8 cellular contexts compared by ENCODE assay signal in the genomic region with DNA sequence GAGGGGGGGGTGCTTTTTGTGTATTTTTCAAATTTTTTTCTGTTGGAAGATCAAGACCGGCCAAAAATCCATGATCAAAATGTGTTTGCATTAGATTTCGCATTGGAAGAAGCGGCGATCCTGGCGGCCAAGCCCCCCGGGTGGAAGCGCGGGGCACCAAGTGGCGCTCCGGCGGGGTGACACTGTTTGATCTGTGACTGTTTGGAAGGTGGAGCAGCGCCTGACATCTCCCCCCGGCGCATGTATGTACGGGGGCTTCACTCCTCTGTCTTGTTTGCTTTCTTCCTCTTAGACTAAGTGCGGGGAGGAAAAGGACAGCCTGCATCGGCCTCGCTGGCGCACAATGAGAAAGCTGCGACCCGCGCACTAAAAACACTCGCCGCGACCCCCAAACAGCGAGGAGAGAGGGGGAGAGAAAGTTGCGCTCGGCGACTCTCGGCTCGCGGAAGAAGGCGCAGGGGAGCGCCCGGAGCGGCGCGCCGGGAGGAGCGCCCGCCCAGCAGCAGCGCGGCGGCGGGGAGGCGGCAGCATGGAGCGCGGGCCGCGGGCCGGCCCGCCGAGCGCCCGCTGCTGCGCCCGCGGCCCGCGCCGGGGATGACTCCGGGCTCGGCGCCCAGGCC. TPM values are rescaled to one million over a fixed set of nuclear protein-coding genes. Genes with fewer than 3 reads are reported as not detected.
A peak's percentile ranks its signal among the peaks of the same experiment; 100 is the strongest.
DNase-seq lines count a peak whose midpoint lies in the region; ATAC-seq and TF ChIP-seq lines count a peak whose summit lies in the region.

No MANE protein-coding gene starts in this region.

- H3K27ac Mint-ChIP-seq in activated CD4-positive, alpha-beta T cell treated with anti-CD3 and anti-CD28 coated beads, Interleukin-2, amount 10 ng/mL, durations not matched to agents 7 days and 5 days = peak overlapping the region; percentile 98

- peaks cover 13% of the 10 kb centered on the region for H3K27me3 Mint-ChIP-seq in activated CD4-positive, alpha-beta T cell treated with anti-CD3 and anti-CD28 coated beads, Interleukin-2, amount 10 ng/mL, durations not matched to agents 7 days and 5 days

- H3K27ac ChIP-seq in HL-60 (replicated peaks) = peak overlapping the region; percentile 94
- peak overlapping the region; percentile 64 to 99 for H3K27ac ChIP-seq in ovary

- peaks cover 64% of the 10 kb centered on the region for H3K4me1 Mint-ChIP-seq in activated CD4-positive, alpha-beta T cell treated with anti-CD3 and anti-CD28 coated beads, Interleukin-2, amount 10 ng/mL, durations not matched to agents 7 days and 5 days

- peaks cover 25% of the 10 kb centered on the region for H3K36me3 Mint-ChIP-seq in activated CD4-positive, alpha-beta T cell treated with anti-CD3 and anti-CD28 coated beads, Interleukin-2, amount 10 ng/mL, durations not matched to agents 7 days and 5 days (ENCODE audit: low read depth)

- ATAC-seq in HG03139 (IDR thresholded peaks at IDR 0.05; ENCODE audit: unreplicated experiment) = no peak

- CTCF ChIA-PET in activated CD4-positive, alpha-beta T cell treated with anti-CD3 and anti-CD28 coated beads, Interleukin-2, amount 10 ng/mL, durations not matched to agents 7 days and 5 days (lab: Charles Lee) = interaction anchor here (0.9 to 1.0 kb wide), 2 partner anchors 40 to 481 kb away, joined by 3 to 4 read pairs; no protein-coding TSS in a partner anchor

- H3K9me3 Mint-ChIP-seq in activated CD4-positive, alpha-beta T cell treated with anti-CD3 and anti-CD28 coated beads, Interleukin-2, amount 10 ng/mL, durations not matched to agents 7 days and 5 days = no peaks in the 10 kb centered on the region

- no peaks in the 10 kb centered on the region for H3K27me3 ChIP-seq in HL-60 (ENCODE audit: insufficient read depth, poor library complexity, severe bottlenecking)
- H3K27me3 ChIP-seq in ovary = no peaks in the 10 kb centered on the region

- peak; percentile 75 for DNase-seq in DMS53 (lab: John Stamatoyannopoulos, UW)
- peak in 1 of 2 experiments; percentile 35 for DNase-seq in HL-60 (ENCODE audit: low read depth in 1 of 2, low spot score in 1 of 2)
- peak; percentile 29 for DNase-seq in activated CD4-positive, alpha-beta T cell treated with anti-CD3 and anti-CD28 coated beads, Interleukin-2, amount 10 ng/mL, durations not matched to agents 7 days and 5 days
- no peak for DNase-seq in epithelial cell of proximal tubule (ENCODE audit: low read depth)
- peak in 1 of 5 donors; percentile 54 for DNase-seq in ovary
- DNase-seq in NCI-H2196 (lab: John Stamatoyannopoulos, UW; ENCODE audit: unreplicated experiment) = no peak
- no peak for DNase-seq in NCI-H2029 (lab: John Stamatoyannopoulos, UW)

- TF ChIP-seq EP300 in ovary (IDR thresholded peaks at IDR 0.05) = no peak

- TF ChIP-seq CTCF in HL-60 (IDR thresholded peaks at IDR 0.05; ENCODE audit: insufficient read depth, low read length) (no peak), epithelial cell of proximal tubule (conservative IDR thresholded peaks at IDR 0.05; ENCODE audit: low read depth, low read length) (no peak), ovary (IDR thresholded peaks at IDR 0.05) (no peak)

- intact Hi-C loops in ovary (cut with DNase I) = loop anchor here in 2 of 4 donors (5.0 kb wide), 2 partner anchors 36 to 41 kb away; no protein-coding TSS in a partner anchor

- H3K4me1 ChIP-seq in ovary (ENCODE audit: insufficient read depth) = peaks cover 8% of the 10 kb centered on the region

- 0% methylated on average over 31 to 64 of the region's 64 CpGs for WGBS in ovary, 3 donors

- peak overlapping the region; percentile 99 for H3K4me3 Mint-ChIP-seq in activated CD4-positive, alpha-beta T cell treated with anti-CD3 and anti-CD28 coated beads, Interleukin-2, amount 10 ng/mL, durations not matched to agents 7 days and 5 days

- no peak for TF ChIP-seq POLR2A in ovary (IDR thresholded peaks at IDR 0.05)

- H3K4me3 ChIP-seq in HL-60 (replicated peaks; ENCODE audit: insufficient read depth, low read length) = peak overlapping the region; percentile 90
- peak overlapping the region; percentile 90 for H3K4me3 ChIP-seq in epithelial cell of proximal tubule (ENCODE audit: low read depth, low read length)
- H3K4me3 ChIP-seq in ovary = peak overlapping the region; percentile 85

- H3K9me3 ChIP-seq in ovary = no peaks in the 10 kb centered on the region

- no peaks in the 10 kb centered on the region for H3K36me3 ChIP-seq in ovary

- POLR2A ChIA-PET in activated CD4-positive, alpha-beta T cell treated with anti-CD3 and anti-CD28 coated beads, Interleukin-2, amount 10 ng/mL, durations not matched to agents 7 days and 5 days (lab: Charles Lee) = no interaction called here

RNA-seq across cellular contexts. Expression of gene TSHZ1, which starts 0.5 kb away (rescaled TPM):
- total RNA-seq in activated CD4-positive, alpha-beta T cell treated with anti-CD3 and anti-CD28 coated beads, Interleukin-2, amount 10 ng/mL, durations not matched to agents 7 days and 5 days = 10 to 100 TPM; 22.0 to 23.6 TPM
- total RNA-seq in epithelial cell of proximal tubule (4.9 and 5.1 TPM in 2 replicates), ovary (100 to 1,000 TPM in 1 of 7 donors, 10 to 100 TPM in 6; 28.5 to 109 (median 69.0) TPM)
- polyA plus RNA-seq in ovary = 10 to 100 TPM; 27.9 to 51.8 TPM

RNA-seq across cellular contexts. Expression of gene PTGR3, which starts 2.2 kb away (rescaled TPM):
- total RNA-seq in activated CD4-positive, alpha-beta T cell treated with anti-CD3 and anti-CD28 coated beads, Interleukin-2, amount 10 ng/mL, durations not matched to agents 7 days and 5 days = 10 to 100 TPM; 35.8 to 38.6 TPM
- 7.8 and 11.8 TPM in 2 replicates for total RNA-seq in epithelial cell of proximal tubule
- 10 to 100 TPM; 15.4 to 55.7 (median 32.6) TPM for total RNA-seq in ovary
- 10 to 100 TPM; 19.8 to 28.4 TPM for polyA plus RNA-seq in ovary

Comparison
In these comparisons a context has a peak if more than half of its experiments do, and no peak if none do; other contexts are left out.
1. DNase-seq: peak in DMS53 (single experiment) and activated CD4-positive, alpha-beta T cell treated with anti-CD3 and anti-CD28 coated beads, Interleukin-2, amount 10 ng/mL, durations not matched to agents 7 days and 5 days (single experiment); none in epithelial cell of proximal tubule (single experiment), NCI-H2196 (single experiment) and NCI-H2029 (single experiment).
2. Peak in every context shown above with its lines, with median percentiles within 50 percentile points of each other: H3K4me3 ChIP-seq.